Comparison of ENCODE assay signal across 12 cellular contexts in genomic region chr1:226712779-226713420, GRCh38. TPM values are rescaled to one million over a fixed set of nuclear protein-coding genes. Genes with fewer than 3 reads are reported as not detected.
DNase-seq lines count a peak whose midpoint lies in the region; ATAC-seq and TF ChIP-seq lines count a peak whose summit lies in the region.
"Had no signal": no experiment of that assay in that cellular context is flagged by ENCODE, and none has a peak within 500 bp of the region (broad histone marks: within the 10 kb centered on the region; RNA-seq: fewer than 3 reads in every experiment).

No MANE protein-coding gene starts in this region.

- no peak for TF ChIP-seq CTCF in psoas muscle (IDR thresholded peaks at IDR 0.05)

- WGBS in psoas muscle, 3 donors, result 69 to 78% (median 72%) methylated on average over 18 of the region's 18 CpGs

- no peak overlapping the region for H3K4me3 Mint-ChIP-seq in activated CD8-positive, alpha-beta memory T cell treated with anti-CD3 and anti-CD28 coated beads, Interleukin-2, amount 10 ng/mL, durations not matched to agents 7 days and 5 days
- H3K4me3 Mint-ChIP-seq in activated naive CD8-positive, alpha-beta T cell treated with anti-CD3 and anti-CD28 coated beads, Interleukin-2, amount 10 ng/mL, durations not matched to agents 7 days and 5 days, result peak overlapping the region; percentile 69
- H3K4me3 Mint-ChIP-seq in stimulated activated naive CD8-positive, alpha-beta T cell treated with anti-CD3 and anti-CD28 coated beads, Interleukin-15, amount 100 ng/mL, for 72 hours, result peak overlapping the region; percentile 66 to 76
- H3K4me3 Mint-ChIP-seq: dendritic cell treated with granulocyte-macrophage colony-stimulating factor and Interleukin-4, amounts not matched to agents 40 ng/mL and 50 ng/mL, for 4 days had no signal

- peaks cover 84% of the 10 kb centered on the region for H3K4me1 Mint-ChIP-seq in activated CD8-positive, alpha-beta memory T cell treated with anti-CD3 and anti-CD28 coated beads, Interleukin-2, amount 10 ng/mL, durations not matched to agents 7 days and 5 days
- H3K4me1 Mint-ChIP-seq in activated naive CD8-positive, alpha-beta T cell treated with anti-CD3 and anti-CD28 coated beads, Interleukin-2, amount 10 ng/mL, durations not matched to agents 7 days and 5 days, result peaks cover 79% of the 10 kb centered on the region
- H3K4me1 Mint-ChIP-seq in stimulated activated naive CD8-positive, alpha-beta T cell treated with anti-CD3 and anti-CD28 coated beads, Interleukin-15, amount 100 ng/mL, for 72 hours, result peaks cover 100% of the 10 kb centered on the region

- H3K36me3 ChIP-seq in psoas muscle (ENCODE audit: insufficient read depth in 1 of 2, low read depth in 1 of 2), result no peaks in the 10 kb centered on the region

- peaks cover 26% of the 10 kb centered on the region for H3K4me1 ChIP-seq in psoas muscle

- CTCF ChIA-PET in activated CD8-positive, alpha-beta memory T cell treated with anti-CD3 and anti-CD28 coated beads, Interleukin-2, amount 10 ng/mL, durations not matched to agents 7 days and 5 days (lab: Charles Lee), result interaction anchor here (0.7 to 6.3 kb wide), 8 partner anchors 16 to 115 kb away, joined by 3 to 23 read pairs (median 4); no protein-coding TSS in a partner anchor

- peaks cover 29% of the 10 kb centered on the region for H3K36me3 Mint-ChIP-seq in activated CD8-positive, alpha-beta memory T cell treated with anti-CD3 and anti-CD28 coated beads, Interleukin-2, amount 10 ng/mL, durations not matched to agents 7 days and 5 days
- peaks cover 31% of the 10 kb centered on the region for H3K36me3 Mint-ChIP-seq in activated naive CD8-positive, alpha-beta T cell treated with anti-CD3 and anti-CD28 coated beads, Interleukin-2, amount 10 ng/mL, durations not matched to agents 7 days and 5 days

- no peak overlapping the region for H3K27ac ChIP-seq in psoas muscle

- ATAC-seq in activated CD8-positive, alpha-beta memory T cell treated with anti-CD3 and anti-CD28 coated beads, Interleukin-2, amount 10 ng/mL, durations not matched to agents 7 days and 5 days, result no peak
- ATAC-seq in HG03066 (IDR thresholded peaks at IDR 0.05; ENCODE audit: low read depth, unreplicated experiment), result peak; percentile 42
- no peak for ATAC-seq in activated naive CD8-positive, alpha-beta T cell treated with anti-CD3 and anti-CD28 coated beads, Interleukin-2, amount 10 ng/mL, durations not matched to agents 7 days and 5 days (ENCODE audit: low read depth)
- no peak for ATAC-seq in stimulated activated naive CD8-positive, alpha-beta T cell treated with anti-CD3 and anti-CD28 coated beads, Interleukin-15, amount 100 ng/mL, for 72 hours
- ATAC-seq in psoas muscle, result no peak
- ATAC-seq: PC-3 had no signal

- intact Hi-C loops in psoas muscle (cut with DNase I), result loop anchor here in 1 of 2 donors (5.0 kb wide), 1 partner anchor 66 kb away; no protein-coding TSS in a partner anchor

- DNase-seq in activated CD8-positive, alpha-beta memory T cell treated with anti-CD3 and anti-CD28 coated beads, Interleukin-2, amount 10 ng/mL, durations not matched to agents 7 days and 5 days, result no peak
- DNase-seq in activated CD8-positive, alpha-beta memory T cell treated with anti-CD3 and anti-CD28 coated beads, Interleukin-2, amount 50 U/mL, for 48 hours, result no peak
- no peak for DNase-seq in activated naive CD8-positive, alpha-beta T cell treated with anti-CD3 and anti-CD28 coated beads, Interleukin-2, amount 10 ng/mL, durations not matched to agents 7 days and 5 days
- no peak for DNase-seq in stimulated activated naive CD8-positive, alpha-beta T cell treated with anti-CD3 and anti-CD28 coated beads, Interleukin-15, amount 100 ng/mL, for 72 hours
- DNase-seq in psoas muscle, result no peak
- DNase-seq in effector CD4-positive, alpha-beta T cell, result no peak
- DNase-seq in DMS153 (lab: John Stamatoyannopoulos, UW), result no peak
- DNase-seq: ACHN, occipital lobe, PC-3 had no signal

- H3K27me3 Mint-ChIP-seq in activated CD8-positive, alpha-beta memory T cell treated with anti-CD3 and anti-CD28 coated beads, Interleukin-2, amount 10 ng/mL, durations not matched to agents 7 days and 5 days, result no peaks in the 10 kb centered on the region
- H3K27me3 Mint-ChIP-seq in activated naive CD8-positive, alpha-beta T cell treated with anti-CD3 and anti-CD28 coated beads, Interleukin-2, amount 10 ng/mL, durations not matched to agents 7 days and 5 days, result no peaks in the 10 kb centered on the region
- H3K27me3 Mint-ChIP-seq in stimulated activated naive CD8-positive, alpha-beta T cell treated with anti-CD3 and anti-CD28 coated beads, Interleukin-15, amount 100 ng/mL, for 72 hours, result no peaks in the 10 kb centered on the region
- H3K27me3 Mint-ChIP-seq: dendritic cell treated with granulocyte-macrophage colony-stimulating factor and Interleukin-4, amounts not matched to agents 40 ng/mL and 50 ng/mL, for 4 days had no signal

- POLR2A ChIA-PET in activated naive CD8-positive, alpha-beta T cell treated with anti-CD3 and anti-CD28 coated beads, Interleukin-2, amount 10 ng/mL, durations not matched to agents 7 days and 5 days (lab: Charles Lee), result interaction anchor here (1.0 to 4.3 kb wide), 9 partner anchors 10 to 114 kb away, joined by 3 to 43 read pairs (median 4); partner anchors contain the start of gene ITPKB

- peaks cover 4% of the 10 kb centered on the region for H3K9me3 Mint-ChIP-seq in activated CD8-positive, alpha-beta memory T cell treated with anti-CD3 and anti-CD28 coated beads, Interleukin-2, amount 10 ng/mL, durations not matched to agents 7 days and 5 days (ENCODE audit: low read depth)
- H3K9me3 Mint-ChIP-seq in activated naive CD8-positive, alpha-beta T cell treated with anti-CD3 and anti-CD28 coated beads, Interleukin-2, amount 10 ng/mL, durations not matched to agents 7 days and 5 days, result peaks cover 5% of the 10 kb centered on the region
- H3K9me3 Mint-ChIP-seq in stimulated activated naive CD8-positive, alpha-beta T cell treated with anti-CD3 and anti-CD28 coated beads, Interleukin-15, amount 100 ng/mL, for 72 hours, result peaks cover 9 to 10% of the 10 kb centered on the region in 2 donors

- peaks cover 7% of the 10 kb centered on the region for H3K9me3 ChIP-seq in psoas muscle

- no peaks in the 10 kb centered on the region for H3K27me3 ChIP-seq in psoas muscle (ENCODE audit: insufficient read depth in 3 of 3, low read length in 2 of 3)

- H3K27ac Mint-ChIP-seq in activated CD8-positive, alpha-beta memory T cell treated with anti-CD3 and anti-CD28 coated beads, Interleukin-2, amount 10 ng/mL, durations not matched to agents 7 days and 5 days, result peak overlapping the region; percentile 86
- H3K27ac Mint-ChIP-seq in activated naive CD8-positive, alpha-beta T cell treated with anti-CD3 and anti-CD28 coated beads, Interleukin-2, amount 10 ng/mL, durations not matched to agents 7 days and 5 days, result peak overlapping the region; percentile 82
- H3K27ac Mint-ChIP-seq in stimulated activated naive CD8-positive, alpha-beta T cell treated with anti-CD3 and anti-CD28 coated beads, Interleukin-15, amount 100 ng/mL, for 72 hours, result peak overlapping the region in 1 of 2 donors; percentile 86
- H3K27ac Mint-ChIP-seq: dendritic cell treated with granulocyte-macrophage colony-stimulating factor and Interleukin-4, amounts not matched to agents 40 ng/mL and 50 ng/mL, for 4 days had no signal

- H3K4me3 ChIP-seq in psoas muscle, result no peak overlapping the region

RNA-seq across cellular contexts. Expression of gene ITPKB, which starts 26.2 kb away (rescaled TPM):
- total RNA-seq in activated CD8-positive, alpha-beta memory T cell treated with anti-CD3 and anti-CD28 coated beads, Interleukin-2, amount 10 ng/mL, durations not matched to agents 7 days and 5 days, result 10 to 100 TPM; 40.9 to 43.4 TPM
- 10 to 100 TPM; 75.3 to 76.9 TPM for total RNA-seq in activated naive CD8-positive, alpha-beta T cell treated with anti-CD3 and anti-CD28 coated beads, Interleukin-2, amount 10 ng/mL, durations not matched to agents 7 days and 5 days
- 10 to 100 TPM in 3 of 4 donors, 1 to 10 TPM in 1; 7.7 to 14.1 (median 12.3) TPM for total RNA-seq in psoas muscle
- 1 to 10 TPM; 3.9 to 8.9 (median 8.4) TPM for polyA plus RNA-seq in psoas muscle
